23 cellular contexts compared by ENCODE assay signal in the genomic region with DNA sequence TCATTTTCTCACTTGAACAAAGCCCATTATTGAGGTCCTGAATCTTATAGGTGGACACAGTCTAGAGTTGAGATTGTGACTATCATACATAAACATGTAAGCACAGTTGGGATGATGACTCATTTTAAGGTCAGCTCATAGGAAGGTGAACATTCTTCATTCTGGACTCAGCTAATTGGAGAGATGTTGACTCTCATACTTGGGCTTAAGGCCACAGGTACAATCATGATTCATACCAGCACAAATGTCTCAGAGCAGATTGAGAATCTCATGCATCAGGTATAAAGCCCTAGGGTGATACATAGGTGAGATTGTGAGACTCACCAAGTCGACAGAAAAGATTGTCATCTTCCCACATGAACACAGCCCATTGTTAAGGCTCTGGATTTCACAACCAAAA.
"Had no signal": no experiment of that assay in that cellular context is flagged by ENCODE, and none has a peak within 500 bp of the region (broad histone marks: within the 10 kb centered on the region; RNA-seq: fewer than 3 reads in every experiment).

No MANE protein-coding gene starts in this region.

- H3K9me3 ChIP-seq: transverse colon, uterus had no signal

- DNase-seq: activated B cell treated with CpG ODN at 0.5 μM for 24 hours; activated CD4-positive, alpha-beta T cell treated with anti-CD3 and anti-CD28 coated beads for 36 hours; activated CD4-positive, alpha-beta T cell treated with anti-CD3 and anti-CD28 coated beads, Interleukin-2, amount 50 U/mL, for 4 hours; activated CD8-positive, alpha-beta memory T cell treated with anti-CD3 and anti-CD28 coated beads for 24 hours; activated CD8-positive, alpha-beta memory T cell treated with anti-CD3 and anti-CD28 coated beads, Interleukin-2, amount 50 U/mL, for 4 hours; activated naive CD4-positive, alpha-beta T cell; activated naive CD8-positive, alpha-beta T cell treated with anti-CD3 and anti-CD28 coated beads for 36 hours; activated T-cell treated with anti-CD3 and anti-CD28 coated beads, Interleukin-2, amount 50 U/mL, for 24 hours; cerebellar nuclear complex; kidney; left lung; naive thymus-derived CD4-positive, alpha-beta T cell; posterior cingulate gyrus; stimulated activated CD4-positive, alpha-beta T cell treated with anti-CD3 and anti-CD28 coated beads, Interleukin-2, amount 100 ng/mL, for 48 hours; stimulated activated CD8-positive, alpha-beta memory T cell treated with anti-CD3 and anti-CD28 coated beads, Interleukin-4, amount 100 ng/mL, for 48 hours; stimulated activated naive B cell treated with anti-CD40 and anti-IgM and Interleukin-4, amounts not matched to agents 10 μg/mL and 1 μg/mL and 100 μg/mL, for 72 hours; T1000; transverse colon; uterus had no signal

- ATAC-seq: activated CD4-positive, alpha-beta T cell treated with anti-CD3 and anti-CD28 coated beads for 36 hours; left lung; naive thymus-derived CD4-positive, alpha-beta T cell; sciatic nerve; stimulated activated naive B cell treated with anti-CD40 and anti-IgM and Interleukin-4, amounts not matched to agents 10 μg/mL and 1 μg/mL and 100 μg/mL, for 72 hours had no signal

- H3K36me3 ChIP-seq: left lung, neural progenitor cell, transverse colon, uterus had no signal

- H3K27me3 ChIP-seq: left lung, neural progenitor cell, transverse colon, uterus had no signal

- H3K9ac ChIP-seq: neural progenitor cell had no signal

- H3K4me1 ChIP-seq: left lung, neural progenitor cell, transverse colon, uterus had no signal

- H2AFZ ChIP-seq: neural progenitor cell had no signal

- H3K4me2 ChIP-seq: neural progenitor cell had no signal

- H3K27ac ChIP-seq: coronary artery, left lung, neural progenitor cell, transverse colon, uterus had no signal

- H3K4me3 ChIP-seq: coronary artery, left lung, lung, neural progenitor cell, transverse colon, uterus had no signal
